In genomic region chr13:59480398-59480797, GRCh38 we compare ENCODE assay signal across 18 cellular contexts.
A peak's percentile ranks its signal among the peaks of the same experiment; 100 is the strongest.
DNase-seq lines count a peak whose midpoint lies in the region; ATAC-seq and TF ChIP-seq lines count a peak whose summit lies in the region.
"Had no signal": no experiment of that assay in that cellular context is flagged by ENCODE, and none has a peak within 500 bp of the region (broad histone marks: within the 10 kb centered on the region; RNA-seq: fewer than 3 reads in every experiment).

No MANE protein-coding gene starts in this region.

- H3K4me1 ChIP-seq in HUES64 (ENCODE audit: insufficient read depth, low read length) = peaks cover 53% of the 10 kb centered on the region
- H3K4me1 ChIP-seq: SJSA1 had no signal

- no peaks in the 10 kb centered on the region for H3K36me3 Mint-ChIP-seq in nephron (ENCODE audit: low read depth)
- H3K36me3 Mint-ChIP-seq in activated T-helper 2 cell treated with anti-CD3 and anti-CD28 coated beads, Interferon-gamma antibody, Interleukin-2, Interleukin-4, amounts not matched to agents 10 μg/mL and 5 μg/mL and 100 μg/mL, durations not matched to agents 14 hours and 24 hours and 36 hours (ENCODE audit: low read depth) = no peaks in the 10 kb centered on the region

- H3K9me3 ChIP-seq in HUES64 (ENCODE audit: insufficient read depth, low read depth, low read length) = no peaks in the 10 kb centered on the region
- H3K9me3 ChIP-seq: SJSA1 had no signal

- no peak for TF ChIP-seq CTCF in nephron (IDR thresholded peaks at IDR 0.05; ENCODE audit: unreplicated experiment in 3 of 3)

- peaks cover 44% of the 10 kb centered on the region for H3K4me1 Mint-ChIP-seq in nephron
- H3K4me1 Mint-ChIP-seq in activated T-helper 2 cell treated with anti-CD3 and anti-CD28 coated beads, Interferon-gamma antibody, Interleukin-2, Interleukin-4, amounts not matched to agents 10 μg/mL and 5 μg/mL and 100 μg/mL, durations not matched to agents 14 hours and 24 hours and 36 hours (ENCODE audit: low read depth) = no peaks in the 10 kb centered on the region
- H3K4me1 Mint-ChIP-seq: B cell had no signal

- WGBS in HUES64 = 80% methylated on average over 3 of the region's 3 CpGs

- H3K27me3 ChIP-seq in HUES64 (ENCODE audit: insufficient read depth, low read length) = no peaks in the 10 kb centered on the region
- H3K27me3 ChIP-seq: SJSA1 had no signal

- H3K27ac Mint-ChIP-seq in nephron = peak overlapping the region; percentile 28 to 67 (median 67)
- H3K27ac Mint-ChIP-seq in activated T-helper 2 cell treated with anti-CD3 and anti-CD28 coated beads, Interferon-gamma antibody, Interleukin-2, Interleukin-4, amounts not matched to agents 10 μg/mL and 5 μg/mL and 100 μg/mL, durations not matched to agents 14 hours and 24 hours and 36 hours = no peak overlapping the region
- H3K27ac Mint-ChIP-seq: B cell; CD4-positive, alpha-beta T cell had no signal

- intact Hi-C loops in left cardiac atrium (cut with DNase I) = no loop called here
- intact Hi-C loops in activated T-helper 2 cell treated with anti-CD3 and anti-CD28 coated beads, Interferon-gamma antibody, Interleukin-2, Interleukin-4, amounts not matched to agents 10 μg/mL and 5 μg/mL and 100 μg/mL, durations not matched to agents 14 hours and 24 hours and 36 hours (cut with micrococcal nuclease) = no loop called here

- no peak overlapping the region for H3K4me3 ChIP-seq in HUES64 (ENCODE audit: low read length)
- H3K4me3 ChIP-seq: SJSA1 had no signal

- no peaks in the 10 kb centered on the region for H3K27me3 Mint-ChIP-seq in nephron (ENCODE audit: low read depth)
- H3K27me3 Mint-ChIP-seq in activated T-helper 2 cell treated with anti-CD3 and anti-CD28 coated beads, Interferon-gamma antibody, Interleukin-2, Interleukin-4, amounts not matched to agents 10 μg/mL and 5 μg/mL and 100 μg/mL, durations not matched to agents 14 hours and 24 hours and 36 hours (ENCODE audit: low read depth) = no peaks in the 10 kb centered on the region
- H3K27me3 Mint-ChIP-seq: B cell; CD4-positive, alpha-beta T cell had no signal

- H3K9ac ChIP-seq in HUES64 (ENCODE audit: low read depth, low read length) = peak overlapping the region; percentile 9; the same call in 1 of the 2 replicates

- no peaks in the 10 kb centered on the region for H3K9me3 Mint-ChIP-seq in nephron
- no peaks in the 10 kb centered on the region for H3K9me3 Mint-ChIP-seq in activated T-helper 2 cell treated with anti-CD3 and anti-CD28 coated beads, Interferon-gamma antibody, Interleukin-2, Interleukin-4, amounts not matched to agents 10 μg/mL and 5 μg/mL and 100 μg/mL, durations not matched to agents 14 hours and 24 hours and 36 hours
- H3K9me3 Mint-ChIP-seq: CD4-positive, alpha-beta T cell had no signal

- no peak overlapping the region for H3K4me3 Mint-ChIP-seq in nephron
- no peak overlapping the region for H3K4me3 Mint-ChIP-seq in activated T-helper 2 cell treated with anti-CD3 and anti-CD28 coated beads, Interferon-gamma antibody, Interleukin-2, Interleukin-4, amounts not matched to agents 10 μg/mL and 5 μg/mL and 100 μg/mL, durations not matched to agents 14 hours and 24 hours and 36 hours (ENCODE audit: low read depth)
- H3K4me3 Mint-ChIP-seq: B cell; CD4-positive, alpha-beta T cell had no signal

- DNase-seq in amniotic epithelial cell (ENCODE audit: low read depth) = peak; percentile 21
- peak; percentile 20 for DNase-seq in left cardiac atrium
- no peak for DNase-seq in activated T-helper 2 cell treated with anti-CD3 and anti-CD28 coated beads, Interferon-gamma antibody, Interleukin-2, Interleukin-4, amounts not matched to agents 10 μg/mL and 5 μg/mL and 100 μg/mL, durations not matched to agents 14 hours and 24 hours and 36 hours (ENCODE audit: low spot score)
- DNase-seq in ecto neural progenitor cell (ENCODE audit: low spot score) = no peak
- DNase-seq: Calu3; CD4-positive, alpha-beta T cell; DMS53; MV-4-11; NCI-H1417 treated with DMSO at 0.1 percent for 48 hours; NCI-H1930; NCI-H2171 treated with DMSO at 0.1 percent for 48 hours; NCI-H748 treated with DMSO at 0.1 percent for 48 hours; RPMI8226 had no signal

- H3K36me3 ChIP-seq in HUES64 (ENCODE audit: insufficient read depth, low read length) = no peaks in the 10 kb centered on the region
- H3K36me3 ChIP-seq: SJSA1 had no signal

- ATAC-seq in left cardiac atrium (peak in 1 of 2 donors; percentile 39), GM21825 (IDR thresholded peaks at IDR 0.05; ENCODE audit: unreplicated experiment) (no peak)

- peak overlapping the region; percentile 84 for H3K27ac ChIP-seq in HUES64 (ENCODE audit: low read depth, low read length)
- H3K27ac ChIP-seq: SJSA1 had no signal

Comparison
In these comparisons a context has a peak if more than half of its experiments do, and no peak if none do; other contexts are left out.
1. DNase-seq: peak in amniotic epithelial cell (single experiment) and left cardiac atrium (single experiment); none in activated T-helper 2 cell treated with anti-CD3 and anti-CD28 coated beads, Interferon-gamma antibody, Interleukin-2, Interleukin-4, amounts not matched to agents 10 μg/mL and 5 μg/mL and 100 μg/mL, durations not matched to agents 14 hours and 24 hours and 36 hours (single experiment) and ecto neural progenitor cell (single experiment).